Comparison of ENCODE assay signal across 8 cellular contexts in the genomic region with DNA sequence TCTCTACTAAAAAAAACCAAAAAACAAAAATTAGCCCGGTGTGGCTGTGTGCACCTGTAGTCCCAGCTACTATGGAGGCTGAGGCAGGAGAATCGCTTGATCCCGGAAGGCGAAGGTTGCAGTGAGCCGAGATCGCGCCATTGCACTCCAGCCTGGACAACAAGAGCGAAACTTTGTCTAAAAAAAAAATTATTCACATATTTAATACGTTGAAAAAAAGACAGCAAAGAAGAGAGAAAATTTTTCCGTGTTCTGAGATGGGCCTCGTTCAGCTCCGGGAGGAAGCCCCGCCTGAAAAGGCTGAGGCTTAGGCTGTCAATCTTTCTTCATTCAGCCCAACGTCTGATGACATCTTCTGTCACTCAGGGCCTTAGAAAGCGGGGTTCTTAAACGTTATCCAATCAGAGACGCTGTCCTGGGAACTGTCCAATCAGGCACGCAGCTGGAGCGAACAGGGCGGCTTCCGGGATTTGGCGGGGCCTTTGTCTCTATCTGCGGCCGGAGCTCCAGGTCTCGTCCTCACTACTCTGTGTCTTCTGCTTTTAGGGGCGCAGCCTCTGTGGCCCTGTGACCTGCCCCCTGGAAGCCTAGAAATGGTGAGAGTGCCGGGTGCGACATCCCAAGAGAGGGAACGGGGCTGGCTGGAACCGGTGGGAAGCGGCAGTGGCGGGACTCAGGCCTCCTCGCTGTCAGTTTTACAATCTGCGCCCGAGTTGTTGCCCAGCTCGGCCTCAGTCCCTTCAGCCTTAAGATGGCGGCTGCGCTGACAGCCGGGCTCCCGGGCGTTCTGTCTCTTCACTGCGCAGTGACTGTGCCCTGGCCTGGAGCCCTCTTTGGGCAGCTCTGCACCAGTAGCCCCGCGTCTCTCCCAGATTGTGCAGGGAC. TPM values are rescaled to one million over a fixed set of nuclear protein-coding genes. Genes with fewer than 3 reads are reported as not detected.
DNase-seq lines count a peak whose midpoint lies in the region; ATAC-seq lines count a peak whose summit lies in the region.

A gene (plus strand): TSS at position 485 of the 885 bp plus-strand sequence. CDS start 109 bp downstream, at position 594.

- DNase-seq in AML-193 (lab: John Stamatoyannopoulos, UW) (peak; percentile 94 to 96), NCI-H82 treated with DMSO at 0.1 percent for 48 hours (lab: John Stamatoyannopoulos, UW; ENCODE audit: unreplicated experiment) (peak; percentile 95), epidermal melanocyte (ENCODE audit: insufficient read length, low spot score) (peak; percentile 68), mucosa of gallbladder (ENCODE audit: low spot score) (peak; percentile 92)
- peak; percentile 79 for DNase-seq in activated CD8-positive, alpha-beta memory T cell treated with anti-CD3 and anti-CD28 coated beads, Interleukin-2, amount 50 U/mL, for 4 hours
- DNase-seq in stimulated activated CD8-positive, alpha-beta memory T cell treated with anti-CD3 and anti-CD28 coated beads, Interleukin-4, amount 100 ng/mL, for 4 hours (ENCODE audit: low read depth in 2 of 2, low spot score in 1 of 2), result peak; percentile 68

- ATAC-seq in GM19025 (IDR thresholded peaks at IDR 0.05; ENCODE audit: low read depth, unreplicated experiment) (peak; percentile 97), HG03196 (IDR thresholded peaks at IDR 0.05; ENCODE audit: unreplicated experiment) (peak; percentile 94)

RNA-seq across cellular contexts. Expression of the gene that starts here (rescaled TPM):
- total RNA-seq in mucosa of gallbladder, result 5.2 TPM

Comparison
In these comparisons a context has a peak if more than half of its experiments do, and no peak if none do; other contexts are left out.
1. Peak in every context shown above with its lines: DNase-seq and ATAC-seq.